In genomic region chr16:57130950-57131321, GRCh38 we compare ENCODE assay signal across 1 cellular context.
TF ChIP-seq lines count a peak whose summit lies in the region.

No MANE protein-coding gene starts in this region.

TF ChIP-seq in HepG2, 621 proteins besides CTCF, POLR2A, EP300 and RAD21:
- TF ChIP-seq ZNF629 (CRISPR knock-in tag; conservative IDR thresholded peaks at IDR 0.05), result peak; percentile 84
- TF ChIP-seq ZMYM3 (CRISPR knock-in tag; IDR thresholded peaks at IDR 0.05), result 0 out of 2 replicates have a peak, but pooled peaks have one; percentile 28
- TF ChIP-seq REPIN1 (CRISPR knock-in tag; IDR thresholded peaks at IDR 0.05; ENCODE audit: borderline replicate concordance, low read depth), result no peak
